24 cellular contexts compared by ENCODE assay signal in the genomic region with DNA sequence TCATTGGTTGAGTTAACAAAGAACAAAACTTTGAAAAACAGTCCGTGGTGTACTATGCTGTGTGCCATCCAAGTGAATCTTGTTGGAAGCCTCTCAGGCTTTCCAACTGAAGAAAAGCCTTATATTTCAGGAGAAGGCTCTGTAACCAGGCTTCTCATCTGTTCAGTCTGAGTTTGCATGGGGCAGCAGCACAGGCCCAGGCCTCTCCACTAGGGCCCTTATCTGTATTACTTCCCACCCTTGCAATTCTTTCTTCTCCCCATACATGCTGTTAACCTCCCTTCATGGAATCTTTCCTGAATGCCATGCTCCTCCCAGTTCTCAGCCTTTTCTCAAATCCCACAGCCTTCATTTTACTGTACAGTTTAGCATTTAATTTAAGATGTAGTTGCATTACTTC. TPM values are rescaled to one million over a fixed set of nuclear protein-coding genes. Genes with fewer than 3 reads are reported as not detected.
DNase-seq lines count a peak whose midpoint lies in the region; ATAC-seq, FAIRE-seq and TF ChIP-seq lines count a peak whose summit lies in the region.
"Had no signal": no experiment of that assay in that cellular context is flagged by ENCODE, and none has a peak within 500 bp of the region (broad histone marks: within the 10 kb centered on the region; RNA-seq: fewer than 3 reads in every experiment).

No MANE protein-coding gene starts in this region.

- no peak for ATAC-seq in GM18502 (IDR thresholded peaks at IDR 0.05; ENCODE audit: poor library complexity, unreplicated experiment)
- ATAC-seq: natural killer cell, sciatic nerve had no signal

- DNase-seq in A673 (ENCODE audit: low spot score): no peak
- no peak for DNase-seq in HFFc6
- no peak for DNase-seq in chondrocyte (ENCODE audit: low spot score)
- DNase-seq in mesothelial cell of epicardium (ENCODE audit: low spot score in 2 of 2, unreplicated experiment in 2 of 2): no peak
- DNase-seq in EL: no peak
- DNase-seq in HTR-8/SVneo (ENCODE audit: insufficient read length, low spot score): no peak
- DNase-seq in T-helper 9 cell: no peak
- DNase-seq: activated CD4-positive, alpha-beta T cell treated with anti-CD3 and anti-CD28 coated beads for 4 hours; CD4-positive, alpha-beta T cell; effector CD8-positive, alpha-beta T cell; esophagus squamous epithelium; GF-D8; Karpas-422; natural killer cell; NCI-H1930; NCI-H345; Right ventricle myocardium superior; T-helper 1 cell had no signal

- FAIRE-seq in HTR-8/SVneo (lab: Jason Lieb, UNC): no peak

- peaks cover 99% of the 10 kb centered on the region for H3K4me1 Mint-ChIP-seq in HFFc6 (ENCODE audit: low read depth)
- peaks cover 84% of the 10 kb centered on the region for H3K4me1 Mint-ChIP-seq in chondrocyte (ENCODE audit: low read depth)
- H3K4me1 Mint-ChIP-seq in mesothelial cell of epicardium: peaks cover 40% of the 10 kb centered on the region
- H3K4me1 Mint-ChIP-seq: memory B cell, natural killer cell had no signal

- CTCF ChIA-PET in A673 (lab: Charles Lee): no interaction called here

- H3K27me3 Mint-ChIP-seq in HFFc6 (ENCODE audit: insufficient read depth) (peaks cover 14% of the 10 kb centered on the region), chondrocyte (ENCODE audit: low read depth) (no peaks in the 10 kb centered on the region), mesothelial cell of epicardium (ENCODE audit: low read depth) (no peaks in the 10 kb centered on the region)
- H3K27me3 Mint-ChIP-seq: activated naive CD8-positive, alpha-beta T cell had no signal

- peaks cover 47% of the 10 kb centered on the region for H3K36me3 Mint-ChIP-seq in HFFc6 (ENCODE audit: low read depth)
- no peaks in the 10 kb centered on the region for H3K36me3 Mint-ChIP-seq in chondrocyte (ENCODE audit: low read depth)
- no peaks in the 10 kb centered on the region for H3K36me3 Mint-ChIP-seq in mesothelial cell of epicardium
- H3K36me3 Mint-ChIP-seq: activated naive CD8-positive, alpha-beta T cell; memory B cell; natural killer cell had no signal

- H3K9me3 Mint-ChIP-seq in HFFc6: no peaks in the 10 kb centered on the region
- H3K9me3 Mint-ChIP-seq in chondrocyte (ENCODE audit: low read depth): no peaks in the 10 kb centered on the region
- no peaks in the 10 kb centered on the region for H3K9me3 Mint-ChIP-seq in mesothelial cell of epicardium
- H3K9me3 Mint-ChIP-seq: CD4-positive, alpha-beta T cell; memory B cell; natural killer cell had no signal

- peak overlapping the region; percentile 48 for H3K27ac ChIP-seq in A673 (ENCODE audit: low read depth, low read length, poor library complexity, severe bottlenecking)
- H3K27ac ChIP-seq: ascending aorta, vagina had no signal

- no peaks in the 10 kb centered on the region for H3K27me3 ChIP-seq in A673 (replicated peaks; ENCODE audit: insufficient read depth, low read depth, low read length, poor library complexity)
- H3K27me3 ChIP-seq: ascending aorta, esophagus squamous epithelium, vagina had no signal

- no TSS peak for BruUV-seq in A673 (replicated peaks; lab: Mats Ljungman, UMichigan)

- H3K4me3 Mint-ChIP-seq in HFFc6: peak overlapping the region; percentile 24; the same call in 1 of the 2 replicates
- H3K4me3 Mint-ChIP-seq in chondrocyte (ENCODE audit: unreplicated experiment): no peak overlapping the region
- H3K4me3 Mint-ChIP-seq in mesothelial cell of epicardium: no peak overlapping the region
- H3K4me3 Mint-ChIP-seq: activated naive CD8-positive, alpha-beta T cell; CD4-positive, alpha-beta T cell; memory B cell; natural killer cell had no signal

- H3K4me3 ChIP-seq in A673 (ENCODE audit: low read depth, low read length, poor library complexity, severe bottlenecking): no peak overlapping the region
- H3K4me3 ChIP-seq: ascending aorta, esophagus squamous epithelium, vagina had no signal

- intact Hi-C loops in A673 (cut with micrococcal nuclease; ENCODE audit: unreplicated experiment): no loop called here

- H3K27ac Mint-ChIP-seq in HFFc6: peak overlapping the region; percentile 64
- H3K27ac Mint-ChIP-seq in chondrocyte (ENCODE audit: unreplicated experiment): peak overlapping the region; percentile 81
- H3K27ac Mint-ChIP-seq in mesothelial cell of epicardium: peak overlapping the region; percentile 58
- H3K27ac Mint-ChIP-seq: activated naive CD8-positive, alpha-beta T cell; CD4-positive, alpha-beta T cell; memory B cell; natural killer cell had no signal

- TF ChIP-seq CTCF in A673 (conservative IDR thresholded peaks at IDR 0.05; ENCODE audit: low read depth, low read length) (no peak), HFFc6 (IDR thresholded peaks at IDR 0.05) (no peak), chondrocyte (IDR thresholded peaks at IDR 0.05) (no peak), mesothelial cell of epicardium (IDR thresholded peaks at IDR 0.05; ENCODE audit: unreplicated experiment) (no peak)

- H3K4me1 ChIP-seq in A673 (ENCODE audit: insufficient read depth, low read length, poor library complexity, severe bottlenecking): peaks cover 74% of the 10 kb centered on the region

- POLR2A ChIA-PET in A673 (lab: Charles Lee; ENCODE audit: low non-redundant PET): no interaction called here

- H3K36me3 ChIP-seq in A673 (ENCODE audit: insufficient read depth, low read length, poor library complexity, severe bottlenecking): no peaks in the 10 kb centered on the region
- H3K36me3 ChIP-seq: ascending aorta, esophagus squamous epithelium, vagina had no signal

- H3K9me3 ChIP-seq in A673 (ENCODE audit: low read depth, low read length, poor library complexity, severe bottlenecking): no peaks in the 10 kb centered on the region
- H3K9me3 ChIP-seq: ascending aorta, esophagus squamous epithelium, vagina had no signal

RNA-seq across cellular contexts. Expression of gene FRMD6, which starts 28.3 kb away (rescaled TPM):
- 22.0 and 27.6 TPM in 2 replicates for total RNA-seq in A673 (2021)
- 100 to 1,000 TPM; 379 to 565 (median 420) TPM for total RNA-seq in HFFc6 (2021; fragmentation: NEBNext Ultra II Directional; extraction: Animal tissue kit (Norgen Biotek cat#: 25700))
- total RNA-seq in chondrocyte: 105 to 135 TPM (median 131 TPM) in 3 replicates
- 43.4 to 51.8 TPM (median 46.6 TPM) in 3 replicates for total RNA-seq in mesothelial cell of epicardium
